Comparison of ENCODE assay signal across 8 cellular contexts in the genomic region with DNA sequence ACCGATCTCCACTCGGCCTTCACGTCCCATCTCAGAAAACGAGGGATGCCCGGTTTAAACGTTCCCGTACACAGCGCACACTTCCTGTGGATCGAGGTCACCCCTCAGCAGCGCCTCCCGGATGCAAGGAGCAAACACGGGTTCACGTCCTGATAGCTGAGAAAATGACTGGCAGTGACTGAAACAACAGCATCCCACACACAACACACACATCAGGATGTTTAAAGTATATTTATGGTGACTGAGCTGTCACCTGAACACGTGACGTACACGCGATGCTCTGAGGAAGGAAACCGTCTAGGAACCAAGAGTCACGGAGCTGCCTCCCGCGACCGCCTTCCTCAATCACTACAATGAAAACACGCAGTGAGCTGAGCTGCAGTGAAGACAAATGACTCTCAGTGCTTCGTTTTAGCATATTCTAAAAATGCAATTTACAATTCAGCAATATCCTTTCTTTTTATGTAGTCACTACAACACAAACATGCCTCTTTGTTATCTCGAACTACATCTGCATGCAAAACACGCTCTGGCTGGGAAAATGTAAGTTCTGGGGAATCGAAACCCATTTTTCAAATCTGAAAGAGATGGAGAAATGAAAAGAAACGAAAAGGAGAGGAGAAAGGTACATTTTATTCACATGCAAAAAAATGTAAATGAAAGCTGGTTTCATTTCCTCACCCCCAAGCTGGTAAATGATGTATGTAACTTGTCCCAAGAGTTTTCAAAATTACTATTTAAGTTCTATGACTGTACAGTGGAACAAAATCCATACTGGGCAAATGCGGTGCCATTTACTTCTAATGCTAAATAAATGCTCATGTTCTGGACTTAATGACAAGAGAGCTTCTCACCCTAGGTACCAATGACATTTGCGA. TPM values are rescaled to one million over a fixed set of nuclear protein-coding genes. Genes with fewer than 3 reads are reported as not detected.
DNase-seq lines count a peak whose midpoint lies in the region; ATAC-seq and TF ChIP-seq lines count a peak whose summit lies in the region.

No MANE protein-coding gene starts in this region.

- TF ChIP-seq POLR2A in spleen (IDR thresholded peaks at IDR 0.05), result no peak

- intact Hi-C loops in CD4-positive, alpha-beta T cell (cut with DNase I, micrococcal nuclease), result loop anchor here (1.0 to 5.0 kb wide), 7 partner anchors 12 to 114 kb away; partner anchors contain the start of gene HDAC4 (in 1 of the 2)
- intact Hi-C loops in spleen (cut with DNase I; ENCODE audit: low total_unique reads), result no loop called here

- H2AK5ac ChIP-seq in H9 (ENCODE audit: insufficient read length, low read length), result no peak overlapping the region

- H2BK5ac ChIP-seq in H9 (ENCODE audit: insufficient read length, low read length), result no peak overlapping the region

- no peak overlapping the region for H2BK20ac ChIP-seq in H9 (ENCODE audit: low read depth, low read length, poor library complexity, severe bottlenecking)

- no peaks in the 10 kb centered on the region for H4K20me1 ChIP-seq in H9 (ENCODE audit: control insufficient read depth, insufficient read depth, insufficient read length)

- H3K4me1 ChIP-seq in H9 (ENCODE audit: insufficient read depth, low read length) (peaks cover 4% of the 10 kb centered on the region; the same call in 1 of the 2 replicates), spleen (peaks cover 9 to 61% (median 34%) of the 10 kb centered on the region in 6 donors)

- WGBS in H9 (ENCODE audit: extremely low coverage, insufficient read length, low lambda C conversion rate), result no CpG with 5 or more reads among the region's 30 CpGs
- 18 to 24% (median 21%) methylated on average over 30 of the region's 30 CpGs for WGBS in spleen, 5 donors

- no peak overlapping the region for H2BK120ac ChIP-seq in H9 (ENCODE audit: low read depth, low read length, poor library complexity, severe bottlenecking)

- H2BK15ac ChIP-seq in H9 (ENCODE audit: low read depth, low read length), result no peak overlapping the region

- H3K4me3 ChIP-seq in spleen (peak overlapping the region in 6 of 8 donors; percentile 11 to 61 (median 21)), foreskin fibroblast (ENCODE audit: low read depth in 1 of 2, low read length in 2 of 2) (no peak overlapping the region)

- H3K18ac ChIP-seq in H9 (ENCODE audit: insufficient read length, low read depth, low read length), result no peak overlapping the region

- peak; percentile 56 to 81 (median 66) for DNase-seq in CD4-positive, alpha-beta T cell
- DNase-seq in H9 (no peak), T-helper 9 cell (peak; percentile 55), spleen (peak; percentile 90), ecto neural progenitor cell (ENCODE audit: low spot score) (no peak), NCI-H510A treated with DMSO at 0.1 percent for 48 hours (lab: John Stamatoyannopoulos, UW) (no peak), foreskin fibroblast (no peak)
- peak in 1 of 2 donors; percentile 59 for DNase-seq in central memory CD8-positive, alpha-beta T cell (ENCODE audit: low spot score in 2 of 2)

- H3K4me1 Mint-ChIP-seq in CD4-positive, alpha-beta T cell (ENCODE audit: low read depth), result peaks cover 23% of the 10 kb centered on the region
- peaks cover 49 to 51% of the 10 kb centered on the region in 2 experiments for H3K4me1 Mint-ChIP-seq in H9
- peaks cover 37% of the 10 kb centered on the region for H3K4me1 Mint-ChIP-seq in central memory CD8-positive, alpha-beta T cell

- H3K27ac ChIP-seq in CD4-positive, alpha-beta T cell (ENCODE audit: low read depth, low read length), result peak overlapping the region; percentile 61
- H3K27ac ChIP-seq in H9 (ENCODE audit: insufficient read length, low read depth, low read length) (no peak overlapping the region), spleen (peak overlapping the region; percentile 1 to 88 (median 77))

- H3K14ac ChIP-seq in H9 (ENCODE audit: insufficient read depth, low read length), result 0 out of 2 replicates have a peak overlapping the region, but pooled peaks have one; percentile 16

- H3K9me3 Mint-ChIP-seq in CD4-positive, alpha-beta T cell, result no peaks in the 10 kb centered on the region
- H3K9me3 Mint-ChIP-seq in H9, result no peaks in the 10 kb centered on the region
- no peaks in the 10 kb centered on the region for H3K9me3 Mint-ChIP-seq in central memory CD8-positive, alpha-beta T cell

- H2BK12ac ChIP-seq in H9 (ENCODE audit: insufficient read length, low read depth, low read length), result no peak overlapping the region

- POLR2A ChIA-PET in CD4-positive, alpha-beta T cell (lab: Charles Lee), result interaction anchor here (0.6 to 2.5 kb wide), 21 partner anchors 8 to 1940 kb away, joined by 3 to 40 read pairs (median 7); partner anchors contain the start of genes HDAC4 and NDUFA10

- no peaks in the 10 kb centered on the region for H3K27me3 Mint-ChIP-seq in CD4-positive, alpha-beta T cell
- no peaks in the 10 kb centered on the region for H3K27me3 Mint-ChIP-seq in H9 (ENCODE audit: low read depth)
- no peaks in the 10 kb centered on the region for H3K27me3 Mint-ChIP-seq in central memory CD8-positive, alpha-beta T cell

- peak overlapping the region; percentile 92 for H3K27ac Mint-ChIP-seq in CD4-positive, alpha-beta T cell
- peak overlapping the region; percentile 90 to 95 (median 93) for H3K27ac Mint-ChIP-seq in H9
- H3K27ac Mint-ChIP-seq in central memory CD8-positive, alpha-beta T cell (ENCODE audit: low read depth), result peak overlapping the region; percentile 91

- no peak overlapping the region for H4K91ac ChIP-seq in H9 (ENCODE audit: insufficient read length, low read depth, low read length)

- peaks cover 5% of the 10 kb centered on the region; the same call in 1 of the 2 replicates for H3K79me2 ChIP-seq in H9 (ENCODE audit: insufficient read depth, low read length)

- no peaks in the 10 kb centered on the region for H3K79me1 ChIP-seq in H9 (ENCODE audit: insufficient read depth, low read depth, low read length, poor library complexity, severe bottlenecking)

- no peaks in the 10 kb centered on the region for H3K9me3 ChIP-seq in CD4-positive, alpha-beta T cell (ENCODE audit: control insufficient read depth, low read length)
- H3K9me3 ChIP-seq in H9 (ENCODE audit: control insufficient read depth, low read depth, low read length), result no peaks in the 10 kb centered on the region
- H3K9me3 ChIP-seq in spleen, result no peaks in the 10 kb centered on the region

- H2AFZ ChIP-seq in H9 (ENCODE audit: low read length), result no peak overlapping the region

- peak overlapping the region; percentile 11 for H3K4me2 ChIP-seq in H9 (ENCODE audit: insufficient read depth, insufficient read length, low read length)

- H3K9ac ChIP-seq in H9 (ENCODE audit: extremely low read depth, insufficient read length, low read length), result no peak overlapping the region

- peaks cover 0 to 21% (median 3%) of the 10 kb centered on the region in 6 donors for H3K36me3 ChIP-seq in spleen

- no peak overlapping the region for H3K4ac ChIP-seq in H9 (ENCODE audit: low read depth, low read length)

- H4K5ac ChIP-seq in H9 (ENCODE audit: insufficient read length, low read depth, low read length), result no peak overlapping the region

- H3K23me2 ChIP-seq in H9 (ENCODE audit: insufficient read length, low read depth, low read length, poor library complexity, severe bottlenecking), result no peaks in the 10 kb centered on the region

- peaks cover 8% of the 10 kb centered on the region for H3K36me3 Mint-ChIP-seq in CD4-positive, alpha-beta T cell (ENCODE audit: low read depth)
- peaks cover 8 to 10% (median 9%) of the 10 kb centered on the region in 3 experiments; a peak in 6 of 7 replicates for H3K36me3 Mint-ChIP-seq in H9 (ENCODE audit: insufficient read depth in 1 of 3, low read depth in 3 of 3)
- peaks cover 7% of the 10 kb centered on the region for H3K36me3 Mint-ChIP-seq in central memory CD8-positive, alpha-beta T cell (ENCODE audit: insufficient read depth)

- H3K27me3 ChIP-seq in CD4-positive, alpha-beta T cell (ENCODE audit: control insufficient read depth, insufficient read depth, low read length), result no peaks in the 10 kb centered on the region
- no peaks in the 10 kb centered on the region for H3K27me3 ChIP-seq in H9 (ENCODE audit: insufficient read depth, low read length)
- H3K27me3 ChIP-seq in spleen (replicated peaks in 1 of 7), result no peaks in the 10 kb centered on the region

- no peak overlapping the region for H4K8ac ChIP-seq in H9 (replicated peaks; ENCODE audit: insufficient read length, low read depth, low read length)

- H3K4me3 Mint-ChIP-seq in CD4-positive, alpha-beta T cell, result peak overlapping the region; percentile 86
- H3K4me3 Mint-ChIP-seq in H9, result peak overlapping the region in 1 of 2 experiments; percentile 59; a peak in 3 of 5 replicates
- peak overlapping the region; percentile 80 for H3K4me3 Mint-ChIP-seq in central memory CD8-positive, alpha-beta T cell

- peak; percentile 93 for ATAC-seq in CD4-positive, alpha-beta T cell (ENCODE audit: poor library complexity)
- peak; percentile 94 for ATAC-seq in central memory CD8-positive, alpha-beta T cell (replicated peaks; ENCODE audit: extremely low read depth, poor library complexity, severe bottlenecking)

- no peak overlapping the region for H3T11ph ChIP-seq in H9 (ENCODE audit: low read length)

- CTCF ChIA-PET in CD4-positive, alpha-beta T cell (lab: Charles Lee), result interaction anchor here (1.0 to 3.0 kb wide), 6 partner anchors 11 to 114 kb away, joined by 4 to 19 read pairs (median 10); no protein-coding TSS in a partner anchor

- TF ChIP-seq CTCF in CD4-positive, alpha-beta T cell (IDR thresholded peaks at IDR 0.05), result no peak
- TF ChIP-seq CTCF in H9 (conservative IDR thresholded peaks at IDR 0.05) (no peak), spleen (IDR thresholded peaks at IDR 0.05 in 8 of 11, conservative IDR thresholded peaks at IDR 0.05 in 3 of 11) (peak in 1 of 11 experiments; percentile 13), foreskin fibroblast (IDR thresholded peaks at IDR 0.05; ENCODE audit: low read depth, low read length) (no peak)

- H3K56ac ChIP-seq in H9 (ENCODE audit: insufficient read length, low read depth, low read length), result no peak overlapping the region

- no peak overlapping the region for H3K23ac ChIP-seq in H9 (ENCODE audit: insufficient read length, low read depth, low read length)

RNA-seq across cellular contexts. Expression of gene HDAC4, which starts 19.8 kb away (rescaled TPM):
- total RNA-seq in CD4-positive, alpha-beta T cell, result 10 to 100 TPM; 45.3 to 49.2 TPM
- 27.5 and 32.0 TPM in 2 replicates for total RNA-seq in H9 (2021)
- 100 to 1,000 TPM in 2 of 7 donors, 10 to 100 TPM in 5; 58.0 to 122 (median 79.4) TPM for total RNA-seq in spleen
- polyA plus RNA-seq in spleen, result 10 to 100 TPM in 1 of 3 donors, 1 to 10 TPM in 2; 3.2 to 10.1 (median 3.8) TPM

Comparison
In these comparisons a context has a peak if more than half of its experiments do, and no peak if none do; other contexts are left out.
1. DNase-seq: peak in CD4-positive, alpha-beta T cell (10 of 10), T-helper 9 cell (single experiment) and spleen (single experiment); none in H9 (single experiment), ecto neural progenitor cell (single experiment), NCI-H510A treated with DMSO at 0.1 percent for 48 hours (single experiment) and foreskin fibroblast (0 of 2).
2. H3K4me3 ChIP-seq: peak in spleen (6 of 8); none in foreskin fibroblast (0 of 2).
3. Peak in every context shown above with its lines, with median percentiles within 50 percentile points of each other: H3K27ac Mint-ChIP-seq.